In the genomic region with DNA sequence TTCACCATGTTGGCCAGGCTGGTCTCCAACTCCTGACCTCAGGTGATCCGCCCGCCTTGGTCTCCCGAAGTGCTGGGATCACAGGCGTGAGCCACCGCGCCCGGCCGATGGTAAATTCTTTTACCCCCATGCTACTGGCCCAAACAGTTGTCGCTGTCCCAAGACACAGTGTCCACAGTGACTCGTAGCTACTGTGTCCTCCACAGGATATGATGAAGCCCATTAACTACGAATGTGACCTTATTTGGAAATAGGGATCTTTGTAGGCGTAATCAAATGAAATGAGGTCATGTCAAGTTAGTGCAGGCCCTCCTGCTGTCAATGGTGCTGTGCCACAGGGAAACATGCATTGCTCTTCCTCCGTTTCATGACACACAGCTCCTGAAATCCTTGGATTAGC, we compare ENCODE assay signal across 1 cellular context.
TF ChIP-seq lines count a peak whose summit lies in the region.

No MANE protein-coding gene starts in this region.

TF ChIP-seq in GM12878, 131 proteins besides CTCF, POLR2A, EP300 and RAD21:
- TF ChIP-seq CBX5 (IDR thresholded peaks at IDR 0.05; ENCODE audit: low read depth): no peak
- peak in 1 of 2 experiments; percentile 60; a peak in 2 of 4 replicates for TF ChIP-seq SRF (IDR thresholded peaks at IDR 0.05; ENCODE audit: low read depth in 2 of 2, low read length in 2 of 2)
